In genomic region chr4:26936284-26937065, GRCh38 we compare ENCODE assay signal across 8 cellular contexts.
DNase-seq lines count a peak whose midpoint lies in the region; ATAC-seq, FAIRE-seq and TF ChIP-seq lines count a peak whose summit lies in the region.
"Had no signal": no experiment of that assay in that cellular context is flagged by ENCODE, and none has a peak within 500 bp of the region (broad histone marks: within the 10 kb centered on the region; RNA-seq: fewer than 3 reads in every experiment).

No MANE protein-coding gene starts in this region.

- peak; percentile 44 to 58 (median 48) for ATAC-seq in pancreas

- H2AFZ ChIP-seq in PC-9, result no peak overlapping the region

- H3K4me1 ChIP-seq in pancreas, result peaks cover 5 to 13% (median 9%) of the 10 kb centered on the region in 3 donors
- no peaks in the 10 kb centered on the region for H3K4me1 ChIP-seq in PC-9 (replicated peaks; ENCODE audit: insufficient read depth)

- H3K27ac ChIP-seq in pancreas (no peak overlapping the region), PC-9 (no peak overlapping the region)

- H3K9me3 ChIP-seq in pancreas, result no peaks in the 10 kb centered on the region
- no peaks in the 10 kb centered on the region for H3K9me3 ChIP-seq in PC-9 (ENCODE audit: insufficient read depth, low read depth)

- BruUV-seq in PC-9 (replicated peaks; lab: Mats Ljungman, UMichigan), result no TSS peak

- no peaks in the 10 kb centered on the region for H3K9me2 ChIP-seq in PC-9 (ENCODE audit: insufficient read depth)

- CTCF ChIA-PET in PC-9 (lab: Charles Lee), result no interaction called here

- no peak overlapping the region for H3K4me2 ChIP-seq in PC-9

- no peak overlapping the region for H3K4me3 ChIP-seq in fibroblast of pulmonary artery (replicated peaks; ENCODE audit: low read depth, low read length)
- no peak overlapping the region for H3K4me3 ChIP-seq in pancreas
- no peak overlapping the region for H3K4me3 ChIP-seq in PC-9

- WGBS in pancreas, 2 donors, result 92 to 98% methylated on average over 5 of the region's 5 CpGs

- intact Hi-C loops in pancreas (cut with DNase I) (no loop called here), PC-9 (cut with micrococcal nuclease; ENCODE audit: unreplicated experiment) (no loop called here)

- H3K27me3 ChIP-seq in pancreas, result no peaks in the 10 kb centered on the region
- no peaks in the 10 kb centered on the region for H3K27me3 ChIP-seq in PC-9 (ENCODE audit: insufficient read depth, low read depth)

- H4K20me1 ChIP-seq in PC-9 (ENCODE audit: insufficient read depth), result no peaks in the 10 kb centered on the region

- H3K79me2 ChIP-seq in PC-9 (ENCODE audit: low read depth), result no peaks in the 10 kb centered on the region

- DNase-seq in ELR (ENCODE audit: low read depth) (peak; percentile 36), fibroblast of pulmonary artery (ENCODE audit: low read depth) (peak; percentile 13), pancreas (peak in 1 of 6 donors; percentile 12), PC-9 (no peak), H4 (ENCODE audit: low spot score) (no peak), NCI-H345 treated with DMSO at 0.1 percent for 48 hours (lab: John Stamatoyannopoulos, UW; ENCODE audit: unreplicated experiment) (no peak)
- DNase-seq: dermis blood vessel endothelial cell had no signal

- TF ChIP-seq CTCF in fibroblast of pulmonary artery (IDR thresholded peaks at IDR 0.05; ENCODE audit: low read length, missing control alignments), result no peak
- TF ChIP-seq CTCF in pancreas (IDR thresholded peaks at IDR 0.05), result no peak
- TF ChIP-seq CTCF in PC-9 (conservative IDR thresholded peaks at IDR 0.05), result no peak

- POLR2A ChIA-PET in PC-9 (lab: Charles Lee; ENCODE audit: unreplicated experiment), result interaction anchor here (0.5 kb wide), 1 partner anchor 1145 kb away, joined by 3 read pairs; no protein-coding TSS in a partner anchor

- FAIRE-seq in pancreas (lab: Jason Lieb, UNC), result no peak

- H3K36me3 ChIP-seq in pancreas (no peaks in the 10 kb centered on the region), PC-9 (ENCODE audit: low read depth) (no peaks in the 10 kb centered on the region)

- H3F3A ChIP-seq in PC-9 (ENCODE audit: insufficient read depth, low read depth), result no peaks in the 10 kb centered on the region

TF ChIP-seq in PFSK-1, 5 proteins besides CTCF, POLR2A, EP300 and RAD21:
- TF ChIP-seq POLR2AphosphoS5 (IDR thresholded peaks at IDR 0.05; ENCODE audit: low read depth, low read length), result no peak
- no peak for TF ChIP-seq FOXP2 (optimal IDR thresholded peaks at IDR 0.05; ENCODE audit: borderline replicate concordance, extremely low read depth, extremely low read length, insufficient read depth)
- 0 out of 2 replicates have a peak, but pooled peaks have one; percentile 28 for TF ChIP-seq SIN3A (IDR thresholded peaks at IDR 0.05; ENCODE audit: borderline replicate concordance, insufficient read depth, low read length)
- no peak for TF ChIP-seq TAF1 (IDR thresholded peaks at IDR 0.05; ENCODE audit: borderline replicate concordance, insufficient read depth, low read length)
- TF ChIP-seq, protein P1, sequence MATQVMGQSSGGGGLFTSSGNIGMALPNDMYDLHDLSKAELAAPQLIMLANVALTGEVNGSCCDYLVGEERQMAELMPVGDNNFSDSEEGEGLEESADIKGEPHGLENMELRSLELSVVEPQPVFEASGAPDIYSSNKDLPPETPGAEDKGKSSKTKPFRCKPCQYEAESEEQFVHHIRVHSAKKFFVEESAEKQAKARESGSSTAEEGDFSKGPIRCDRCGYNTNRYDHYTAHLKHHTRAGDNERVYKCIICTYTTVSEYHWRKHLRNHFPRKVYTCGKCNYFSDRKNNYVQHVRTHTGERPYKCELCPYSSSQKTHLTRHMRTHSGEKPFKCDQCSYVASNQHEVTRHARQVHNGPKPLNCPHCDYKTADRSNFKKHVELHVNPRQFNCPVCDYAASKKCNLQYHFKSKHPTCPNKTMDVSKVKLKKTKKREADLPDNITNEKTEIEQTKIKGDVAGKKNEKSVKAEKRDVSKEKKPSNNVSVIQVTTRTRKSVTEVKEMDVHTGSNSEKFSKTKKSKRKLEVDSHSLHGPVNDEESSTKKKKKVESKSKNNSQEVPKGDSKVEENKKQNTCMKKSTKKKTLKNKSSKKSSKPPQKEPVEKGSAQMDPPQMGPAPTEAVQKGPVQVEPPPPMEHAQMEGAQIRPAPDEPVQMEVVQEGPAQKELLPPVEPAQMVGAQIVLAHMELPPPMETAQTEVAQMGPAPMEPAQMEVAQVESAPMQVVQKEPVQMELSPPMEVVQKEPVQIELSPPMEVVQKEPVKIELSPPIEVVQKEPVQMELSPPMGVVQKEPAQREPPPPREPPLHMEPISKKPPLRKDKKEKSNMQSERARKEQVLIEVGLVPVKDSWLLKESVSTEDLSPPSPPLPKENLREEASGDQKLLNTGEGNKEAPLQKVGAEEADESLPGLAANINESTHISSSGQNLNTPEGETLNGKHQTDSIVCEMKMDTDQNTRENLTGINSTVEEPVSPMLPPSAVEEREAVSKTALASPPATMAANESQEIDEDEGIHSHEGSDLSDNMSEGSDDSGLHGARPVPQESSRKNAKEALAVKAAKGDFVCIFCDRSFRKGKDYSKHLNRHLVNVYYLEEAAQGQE (IDR thresholded peaks at IDR 0.05; ENCODE audit: insufficient read depth in 1 of 2, low read depth in 2 of 2, low read length in 2 of 2), result no peak

Comparison
In these comparisons a context has a peak if more than half of its experiments do, and no peak if none do; other contexts are left out.
1. DNase-seq: peak in ELR (single experiment) and fibroblast of pulmonary artery (single experiment); none in PC-9 (0 of 2), H4 (single experiment) and NCI-H345 treated with DMSO at 0.1 percent for 48 hours (single experiment).